In the genomic region with DNA sequence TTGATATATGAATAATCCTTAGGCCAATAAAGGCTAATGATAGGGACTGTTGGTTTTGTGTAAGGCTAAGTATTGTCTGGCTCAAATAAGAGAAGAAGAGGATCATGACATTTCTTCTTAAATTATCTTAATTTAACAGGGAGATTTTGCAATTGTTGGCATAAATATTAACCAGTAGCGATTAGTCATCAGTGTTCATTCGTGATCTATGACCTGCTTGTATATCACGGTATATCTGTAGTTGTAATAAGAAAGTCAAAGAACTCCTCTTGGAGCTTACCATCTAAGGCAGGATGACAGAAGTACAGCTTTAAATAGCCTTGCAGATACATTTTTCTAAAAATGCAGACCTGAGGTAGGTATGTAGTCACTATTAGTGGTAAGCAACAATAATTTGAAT, we compare ENCODE assay signal across 1 cellular context.
TF ChIP-seq lines count a peak whose summit lies in the region.

No MANE protein-coding gene starts in this region.

TF ChIP-seq in A549, 52 proteins besides CTCF, POLR2A, EP300 and RAD21:
- TF ChIP-seq ZNF302 (CRISPR knock-in tag; IDR thresholded peaks at IDR 0.05) (no peak), FOSB (CRISPR knock-in tag; IDR thresholded peaks at IDR 0.05) (no peak), EHMT2 (IDR thresholded peaks at IDR 0.05; ENCODE audit: low read depth) (no peak), CHD4 (IDR thresholded peaks at IDR 0.05; ENCODE audit: borderline replicate concordance) (no peak), EHF (CRISPR knock-in tag; IDR thresholded peaks at IDR 0.05) (no peak), SREBF2 (IDR thresholded peaks at IDR 0.05) (no peak), RNF2 (IDR thresholded peaks at IDR 0.05; ENCODE audit: borderline replicate concordance, low read depth) (no peak), POLR2AphosphoS2 (conservative IDR thresholded peaks at IDR 0.05; ENCODE audit: low read length) (no peak), ZFP36 (IDR thresholded peaks at IDR 0.05; ENCODE audit: borderline replicate concordance, partially characterized antibody) (no peak)
- TF ChIP-seq, protein P1, sequence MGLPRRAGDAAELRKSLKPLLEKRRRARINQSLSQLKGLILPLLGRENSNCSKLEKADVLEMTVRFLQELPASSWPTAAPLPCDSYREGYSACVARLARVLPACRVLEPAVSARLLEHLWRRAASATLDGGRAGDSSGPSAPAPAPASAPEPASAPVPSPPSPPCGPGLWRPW (IDR thresholded peaks at IDR 0.05), result no peak
- TF ChIP-seq, protein P2, sequence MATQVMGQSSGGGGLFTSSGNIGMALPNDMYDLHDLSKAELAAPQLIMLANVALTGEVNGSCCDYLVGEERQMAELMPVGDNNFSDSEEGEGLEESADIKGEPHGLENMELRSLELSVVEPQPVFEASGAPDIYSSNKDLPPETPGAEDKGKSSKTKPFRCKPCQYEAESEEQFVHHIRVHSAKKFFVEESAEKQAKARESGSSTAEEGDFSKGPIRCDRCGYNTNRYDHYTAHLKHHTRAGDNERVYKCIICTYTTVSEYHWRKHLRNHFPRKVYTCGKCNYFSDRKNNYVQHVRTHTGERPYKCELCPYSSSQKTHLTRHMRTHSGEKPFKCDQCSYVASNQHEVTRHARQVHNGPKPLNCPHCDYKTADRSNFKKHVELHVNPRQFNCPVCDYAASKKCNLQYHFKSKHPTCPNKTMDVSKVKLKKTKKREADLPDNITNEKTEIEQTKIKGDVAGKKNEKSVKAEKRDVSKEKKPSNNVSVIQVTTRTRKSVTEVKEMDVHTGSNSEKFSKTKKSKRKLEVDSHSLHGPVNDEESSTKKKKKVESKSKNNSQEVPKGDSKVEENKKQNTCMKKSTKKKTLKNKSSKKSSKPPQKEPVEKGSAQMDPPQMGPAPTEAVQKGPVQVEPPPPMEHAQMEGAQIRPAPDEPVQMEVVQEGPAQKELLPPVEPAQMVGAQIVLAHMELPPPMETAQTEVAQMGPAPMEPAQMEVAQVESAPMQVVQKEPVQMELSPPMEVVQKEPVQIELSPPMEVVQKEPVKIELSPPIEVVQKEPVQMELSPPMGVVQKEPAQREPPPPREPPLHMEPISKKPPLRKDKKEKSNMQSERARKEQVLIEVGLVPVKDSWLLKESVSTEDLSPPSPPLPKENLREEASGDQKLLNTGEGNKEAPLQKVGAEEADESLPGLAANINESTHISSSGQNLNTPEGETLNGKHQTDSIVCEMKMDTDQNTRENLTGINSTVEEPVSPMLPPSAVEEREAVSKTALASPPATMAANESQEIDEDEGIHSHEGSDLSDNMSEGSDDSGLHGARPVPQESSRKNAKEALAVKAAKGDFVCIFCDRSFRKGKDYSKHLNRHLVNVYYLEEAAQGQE (IDR thresholded peaks at IDR 0.05), result no peak
- TF ChIP-seq, protein P3, sequence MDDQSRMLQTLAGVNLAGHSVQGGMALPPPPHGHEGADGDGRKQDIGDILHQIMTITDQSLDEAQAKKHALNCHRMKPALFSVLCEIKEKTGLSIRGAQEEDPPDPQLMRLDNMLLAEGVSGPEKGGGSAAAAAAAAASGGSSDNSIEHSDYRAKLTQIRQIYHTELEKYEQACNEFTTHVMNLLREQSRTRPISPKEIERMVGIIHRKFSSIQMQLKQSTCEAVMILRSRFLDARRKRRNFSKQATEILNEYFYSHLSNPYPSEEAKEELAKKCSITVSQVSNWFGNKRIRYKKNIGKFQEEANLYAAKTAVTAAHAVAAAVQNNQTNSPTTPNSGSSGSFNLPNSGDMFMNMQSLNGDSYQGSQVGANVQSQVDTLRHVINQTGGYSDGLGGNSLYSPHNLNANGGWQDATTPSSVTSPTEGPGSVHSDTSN (IDR thresholded peaks at IDR 0.05), result no peak
- TF ChIP-seq, protein P4, sequence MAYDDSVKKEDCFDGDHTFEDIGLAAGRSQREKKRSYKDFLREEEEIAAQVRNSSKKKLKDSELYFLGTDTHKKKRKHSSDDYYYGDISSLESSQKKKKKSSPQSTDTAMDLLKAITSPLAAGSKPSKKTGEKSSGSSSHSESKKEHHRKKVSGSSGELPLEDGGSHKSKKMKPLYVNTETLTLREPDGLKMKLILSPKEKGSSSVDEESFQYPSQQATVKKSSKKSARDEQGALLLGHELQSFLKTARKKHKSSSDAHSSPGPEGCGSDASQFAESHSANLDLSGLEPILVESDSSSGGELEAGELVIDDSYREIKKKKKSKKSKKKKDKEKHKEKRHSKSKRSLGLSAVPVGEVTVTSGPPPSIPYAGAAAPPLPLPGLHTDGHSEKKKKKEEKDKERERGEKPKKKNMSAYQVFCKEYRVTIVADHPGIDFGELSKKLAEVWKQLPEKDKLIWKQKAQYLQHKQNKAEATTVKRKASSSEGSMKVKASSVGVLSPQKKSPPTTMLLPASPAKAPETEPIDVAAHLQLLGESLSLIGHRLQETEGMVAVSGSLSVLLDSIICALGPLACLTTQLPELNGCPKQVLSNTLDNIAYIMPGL (CRISPR knock-in tag; IDR thresholded peaks at IDR 0.05; ENCODE audit: borderline replicate concordance), result no peak
